ENCODE assay signal across 8 cellular contexts in the genomic region with DNA sequence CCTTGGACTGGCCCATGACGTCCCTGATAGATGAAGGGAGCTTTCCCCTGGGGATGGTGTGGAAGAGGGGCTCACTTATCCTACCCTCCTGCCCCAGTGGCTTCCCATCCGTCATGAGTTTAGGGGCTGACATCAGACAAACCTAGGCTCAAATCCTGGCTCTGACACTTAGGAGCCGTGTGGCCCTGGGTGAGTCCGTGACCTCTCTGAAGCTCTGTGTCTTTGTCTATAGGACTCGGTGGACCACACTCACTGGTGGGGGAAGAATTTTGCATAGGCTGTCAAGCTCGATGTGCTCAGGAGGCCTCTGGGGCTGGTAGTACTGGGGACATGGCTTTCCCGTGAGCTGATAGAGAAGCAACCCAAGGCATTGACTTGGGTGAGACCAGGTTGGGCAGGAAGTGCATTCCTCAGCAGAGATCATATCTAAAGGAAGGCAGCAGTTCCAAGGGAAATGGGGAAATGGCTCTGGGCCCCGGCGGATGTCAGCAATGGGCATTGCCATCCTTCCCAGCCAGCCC. TPM values are rescaled to one million over a fixed set of nuclear protein-coding genes. Genes with fewer than 3 reads are reported as not detected.
DNase-seq lines count a peak whose midpoint lies in the region; ATAC-seq and TF ChIP-seq lines count a peak whose summit lies in the region.

No MANE protein-coding gene starts in this region.

- no peak for TF ChIP-seq POLR2A in stomach (IDR thresholded peaks at IDR 0.05)

- ATAC-seq in WTC11 (no peak), left cardiac atrium (no peak), GM21526 (IDR thresholded peaks at IDR 0.05; ENCODE audit: low FRiP score, unreplicated experiment) (no peak)

- H3K9me3 Mint-ChIP-seq in MCF 10A (ENCODE audit: unreplicated experiment) (no peaks in the 10 kb centered on the region), WTC11 (peaks cover 6% of the 10 kb centered on the region)

- DNase-seq in T47D (ENCODE audit: low read depth in 1 of 2, low spot score in 1 of 2) (peak; percentile 64 to 85), MCF 10A (ENCODE audit: unreplicated experiment) (no peak), WTC11 (ENCODE audit: low spot score) (no peak), left cardiac atrium (peak; percentile 52), stomach (peak; percentile 35), NCI-H187 (lab: John Stamatoyannopoulos, UW) (no peak), HAP-1 (ENCODE audit: low spot score in 2 of 2) (no peak)

- in situ Hi-C loops in T47D (cut with HindIII; ENCODE audit: low pct_unique_long_range_greater_than_20kb, low sequenced_read_pairs): no loop called here
- in situ Hi-C loops in HAP-1 (cut with MboI; ENCODE audit: low sequenced_read_pairs): no loop called here

- TF ChIP-seq EP300 in stomach (IDR thresholded peaks at IDR 0.05): no peak

- WGBS in stomach, 5 donors: 62 to 78% (median 72%) methylated on average over 5 to 9 of the region's 9 CpGs

- CTCF ChIA-PET in MCF 10A (lab: Yijun Ruan, JAX): interaction anchor here (0.6 to 2.0 kb wide), 4 partner anchors 24 to 735 kb away, joined by 3 to 5 read pairs (median 4); partner anchors contain the start of gene RAB3D
- CTCF ChIA-PET in WTC11 (lab: Charles Lee): interaction anchor here (1.3 to 3.4 kb wide), 5 partner anchors 18 to 99 kb away, joined by 3 to 46 read pairs (median 4); no protein-coding TSS in a partner anchor

- intact Hi-C loops in MCF 10A (cut with micrococcal nuclease) (no loop called here), left cardiac atrium (cut with DNase I) (no loop called here), stomach (cut with DNase I; ENCODE audit: low total_unique reads) (no loop called here)

- H3K27ac Mint-ChIP-seq in MCF 10A (ENCODE audit: low read depth, unreplicated experiment) (no peak overlapping the region), WTC11 (peak overlapping the region; percentile 43)

- TF ChIP-seq CTCF in MCF 10A (IDR thresholded peaks at IDR 0.05; ENCODE audit: unreplicated experiment) (no peak), WTC11 (IDR thresholded peaks at IDR 0.05) (no peak), stomach (IDR thresholded peaks at IDR 0.05) (no peak)

- H3K36me3 ChIP-seq in stomach (no peaks in the 10 kb centered on the region), HAP-1 (replicated peaks) (no peaks in the 10 kb centered on the region)

- H3K4me1 ChIP-seq in stomach: peaks cover 23 to 44% (median 29%) of the 10 kb centered on the region in 4 donors
- peaks cover 6% of the 10 kb centered on the region for H3K4me1 ChIP-seq in HAP-1

- peaks cover 15% of the 10 kb centered on the region for H3K27me3 Mint-ChIP-seq in MCF 10A (ENCODE audit: insufficient read depth, unreplicated experiment)
- H3K27me3 Mint-ChIP-seq in WTC11 (ENCODE audit: low read depth): peaks cover 17% of the 10 kb centered on the region

- H3K4me3 ChIP-seq in stomach (peak overlapping the region in 3 of 4 donors; percentile 86 to 98 (median 92)), HAP-1 (no peak overlapping the region)

- peak overlapping the region; percentile 74 to 92 (median 89) for H3K27ac ChIP-seq in stomach

- H3K9me3 ChIP-seq in stomach (no peaks in the 10 kb centered on the region), HAP-1 (no peaks in the 10 kb centered on the region)

- H3K36me3 Mint-ChIP-seq in MCF 10A (ENCODE audit: insufficient read depth, unreplicated experiment) (no peaks in the 10 kb centered on the region), WTC11 (peaks cover 5% of the 10 kb centered on the region; the same call in 1 of the 2 replicates)

- POLR2A ChIA-PET in MCF 10A (lab: Yijun Ruan, JAX): interaction anchor here (1.1 kb wide), 1 partner anchor 21 kb away, joined by 5 read pairs; the partner anchor contains the start of gene SLC44A2
- POLR2A ChIA-PET in WTC11 (lab: Charles Lee): no interaction called here

- no peak overlapping the region for H3K4me3 Mint-ChIP-seq in MCF 10A (ENCODE audit: unreplicated experiment)
- H3K4me3 Mint-ChIP-seq in WTC11: no peak overlapping the region

- no peaks in the 10 kb centered on the region for H3K27me3 ChIP-seq in stomach
- no peaks in the 10 kb centered on the region for H3K27me3 ChIP-seq in HAP-1 (ENCODE audit: low read depth)

- H3K4me1 Mint-ChIP-seq in MCF 10A (ENCODE audit: insufficient read depth, unreplicated experiment) (no peaks in the 10 kb centered on the region), WTC11 (peaks cover 12% of the 10 kb centered on the region)

- BruUV-seq in MCF 10A (replicated peaks; lab: Mats Ljungman, UMichigan): no TSS peak

TF ChIP-seq in WTC11, 78 proteins besides CTCF, POLR2A, EP300 and RAD21:
- no peak for TF ChIP-seq ZNF263 (CRISPR knock-in tag; IDR thresholded peaks at IDR 0.05; ENCODE audit: low read depth)
- no peak for TF ChIP-seq CREB1 (CRISPR knock-in tag; IDR thresholded peaks at IDR 0.05)
- TF ChIP-seq PRRX2 (CRISPR knock-in tag; IDR thresholded peaks at IDR 0.05): no peak
- TF ChIP-seq ELF4 (CRISPR knock-in tag; IDR thresholded peaks at IDR 0.05; ENCODE audit: low read depth): no peak
- no peak for TF ChIP-seq NFE2L1 (CRISPR knock-in tag; IDR thresholded peaks at IDR 0.05)
- no peak for TF ChIP-seq JUN (CRISPR knock-in tag; IDR thresholded peaks at IDR 0.05)
- no peak for TF ChIP-seq NFATC4 (CRISPR knock-in tag; IDR thresholded peaks at IDR 0.05)
- TF ChIP-seq, protein P1, sequence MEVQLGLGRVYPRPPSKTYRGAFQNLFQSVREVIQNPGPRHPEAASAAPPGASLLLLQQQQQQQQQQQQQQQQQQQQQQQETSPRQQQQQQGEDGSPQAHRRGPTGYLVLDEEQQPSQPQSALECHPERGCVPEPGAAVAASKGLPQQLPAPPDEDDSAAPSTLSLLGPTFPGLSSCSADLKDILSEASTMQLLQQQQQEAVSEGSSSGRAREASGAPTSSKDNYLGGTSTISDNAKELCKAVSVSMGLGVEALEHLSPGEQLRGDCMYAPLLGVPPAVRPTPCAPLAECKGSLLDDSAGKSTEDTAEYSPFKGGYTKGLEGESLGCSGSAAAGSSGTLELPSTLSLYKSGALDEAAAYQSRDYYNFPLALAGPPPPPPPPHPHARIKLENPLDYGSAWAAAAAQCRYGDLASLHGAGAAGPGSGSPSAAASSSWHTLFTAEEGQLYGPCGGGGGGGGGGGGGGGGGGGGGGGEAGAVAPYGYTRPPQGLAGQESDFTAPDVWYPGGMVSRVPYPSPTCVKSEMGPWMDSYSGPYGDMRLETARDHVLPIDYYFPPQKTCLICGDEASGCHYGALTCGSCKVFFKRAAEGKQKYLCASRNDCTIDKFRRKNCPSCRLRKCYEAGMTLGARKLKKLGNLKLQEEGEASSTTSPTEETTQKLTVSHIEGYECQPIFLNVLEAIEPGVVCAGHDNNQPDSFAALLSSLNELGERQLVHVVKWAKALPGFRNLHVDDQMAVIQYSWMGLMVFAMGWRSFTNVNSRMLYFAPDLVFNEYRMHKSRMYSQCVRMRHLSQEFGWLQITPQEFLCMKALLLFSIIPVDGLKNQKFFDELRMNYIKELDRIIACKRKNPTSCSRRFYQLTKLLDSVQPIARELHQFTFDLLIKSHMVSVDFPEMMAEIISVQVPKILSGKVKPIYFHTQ (CRISPR knock-in tag; IDR thresholded peaks at IDR 0.05): no peak
- TF ChIP-seq SMAD4 (CRISPR knock-in tag; IDR thresholded peaks at IDR 0.05): no peak
- no peak for TF ChIP-seq HMGA2 (CRISPR knock-in tag; IDR thresholded peaks at IDR 0.05)
- no peak for TF ChIP-seq ZNF396 (CRISPR knock-in tag; IDR thresholded peaks at IDR 0.05; ENCODE audit: borderline replicate concordance)

RNA-seq across cellular contexts. Expression of gene AP1M2, which starts 17.4 kb away (rescaled TPM):
- 1.8 and 6.1 TPM in 2 replicates for total RNA-seq in MCF 10A (2022)
- 127 to 176 TPM (median 174 TPM) in 3 replicates for total RNA-seq in WTC11 (2021)
- under 1 TPM in 1 of 2 donors, not detected in 1; 0.55 TPM for total RNA-seq in left cardiac atrium
- total RNA-seq in stomach: 100 to 1,000 TPM in 1 of 5 donors, 10 to 100 TPM in 4; 11.7 to 687 (median 61.0) TPM
- polyA plus RNA-seq in stomach: 100 to 1,000 TPM in 2 of 3 donors, 10 to 100 TPM in 1; 74.6 to 116 (median 112) TPM

RNA-seq across cellular contexts. Expression of gene SLC44A2, which starts 20.8 kb away (rescaled TPM):
- total RNA-seq in MCF 10A (2022): 6.2 and 10.6 TPM in 2 replicates
- 102 to 111 TPM (median 109 TPM) in 3 replicates for total RNA-seq in WTC11 (2021)
- total RNA-seq in left cardiac atrium: 10 to 100 TPM; 83.9 to 97.3 TPM
- 100 to 1,000 TPM in 3 of 5 donors, 10 to 100 TPM in 2; 58.0 to 161 (median 101) TPM for total RNA-seq in stomach
- 10 to 100 TPM; 26.1 to 66.9 (median 64.4) TPM for polyA plus RNA-seq in stomach

RNA-seq across cellular contexts. Expression of gene CDKN2D, which starts 35.7 kb away (rescaled TPM):
- total RNA-seq in MCF 10A (2022) (2.5 and 2.6 TPM in 2 replicates), WTC11 (2021) (2.1 to 3.3 TPM (median 2.5 TPM) in 3 replicates), left cardiac atrium (1 to 10 TPM; 6.6 TPM), stomach (1 to 10 TPM in 3 of 5 donors, not detected in 2; 4.1 to 8.8 (median 5.5) TPM)
- polyA plus RNA-seq in stomach: 10 to 100 TPM in 1 of 3 donors, 1 to 10 TPM in 2; 8.1 to 11.8 (median 9.3) TPM

RNA-seq across cellular contexts. Expression of gene KRI1, which starts 38.7 kb away (rescaled TPM):
- total RNA-seq in MCF 10A (2022): 23.3 and 27.4 TPM in 2 replicates
- total RNA-seq in WTC11 (2021): 43.6 to 50.9 TPM (median 49.3 TPM) in 3 replicates
- 10 to 100 TPM; 11.0 to 15.0 TPM for total RNA-seq in left cardiac atrium
- 100 to 1,000 TPM in 1 of 5 donors, 10 to 100 TPM in 3, 1 to 10 TPM in 1; 4.2 to 116 (median 18.7) TPM for total RNA-seq in stomach
- 10 to 100 TPM; 11.8 to 35.1 (median 12.5) TPM for polyA plus RNA-seq in stomach

RNA-seq across cellular contexts. Expression of gene ILF3, which starts 49.6 kb away (rescaled TPM):
- total RNA-seq in MCF 10A (2022) (278 and 297 TPM in 2 replicates), WTC11 (2021) (626 to 659 TPM (median 656 TPM) in 3 replicates), left cardiac atrium (100 to 1,000 TPM; 108 to 144 TPM), stomach (100 to 1,000 TPM in 3 of 5 donors, 10 to 100 TPM in 2; 65.3 to 381 (median 142) TPM)
- 10 to 100 TPM; 33.5 to 84.2 (median 49.8) TPM for polyA plus RNA-seq in stomach

Comparison
In these comparisons a context has a peak if more than half of its experiments do, and no peak if none do; other contexts are left out.
1. DNase-seq: peak in T47D (2 of 2), left cardiac atrium (single experiment) and stomach (single experiment); none in MCF 10A (single experiment), WTC11 (single experiment), NCI-H187 (0 of 2) and HAP-1 (0 of 2).